ENCODE assay signal across 1 cellular context in the genomic region with DNA sequence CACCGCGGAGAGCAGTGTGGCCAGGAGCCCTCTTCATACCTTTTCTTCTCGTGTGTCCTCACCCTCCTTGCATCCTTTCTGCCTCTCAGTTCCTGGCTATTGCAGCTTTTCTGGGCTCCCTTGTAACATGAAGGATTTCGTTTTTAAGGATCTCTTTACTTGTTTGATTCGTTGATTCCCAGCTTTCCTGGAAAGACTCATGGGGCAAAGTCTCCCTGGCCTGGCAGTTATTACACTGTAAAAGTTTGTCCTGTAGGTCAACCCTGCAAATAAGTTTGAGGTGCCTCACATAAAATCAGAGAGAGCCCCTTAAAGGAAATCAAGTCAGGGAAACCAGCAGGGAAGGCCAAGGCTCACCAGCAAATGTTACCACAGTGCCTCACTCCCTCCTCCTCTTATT.
TF ChIP-seq lines count a peak whose summit lies in the region.

No MANE protein-coding gene starts in this region.

TF ChIP-seq in SK-N-SH treated with all-trans-retinoic acid at 6 μM for 48 hours, 23 proteins besides CTCF, POLR2A, EP300 and RAD21 (continued from another document):
- no peak for TF ChIP-seq SNAI2 (CRISPR knock-in tag; IDR thresholded peaks at IDR 0.05)
- no peak for TF ChIP-seq ARNTL (CRISPR knock-in tag; IDR thresholded peaks at IDR 0.05; ENCODE audit: borderline replicate concordance, low read depth)
- no peak for TF ChIP-seq ZFP3 (CRISPR knock-in tag; IDR thresholded peaks at IDR 0.05)
- no peak for TF ChIP-seq ZNF565 (CRISPR knock-in tag; conservative IDR thresholded peaks at IDR 0.05; ENCODE audit: low read depth)
- TF ChIP-seq CSRNP3 (CRISPR knock-in tag; IDR thresholded peaks at IDR 0.05), result no peak
- TF ChIP-seq CSDC2 (CRISPR knock-in tag; IDR thresholded peaks at IDR 0.05), result no peak
